In genomic region chr7:75637854-75638606, GRCh38 we compare ENCODE assay signal across 10 cellular contexts.
DNase-seq lines count a peak whose midpoint lies in the region; ATAC-seq, FAIRE-seq and TF ChIP-seq lines count a peak whose summit lies in the region.
"Had no signal": no experiment of that assay in that cellular context is flagged by ENCODE, and none has a peak within 500 bp of the region (broad histone marks: within the 10 kb centered on the region; RNA-seq: fewer than 3 reads in every experiment).

No MANE protein-coding gene starts in this region.

- H3K9me3 Mint-ChIP-seq in activated naive CD4-positive, alpha-beta T cell treated with anti-CD3 and anti-CD28 coated beads for 36 hours = no peaks in the 10 kb centered on the region
- H3K9me3 Mint-ChIP-seq: activated naive CD8-positive, alpha-beta T cell treated with anti-CD3 and anti-CD28 coated beads, Interleukin-2, amount 10 ng/mL, durations not matched to agents 7 days and 5 days had no signal

- TF ChIP-seq CTCF in breast epithelium (IDR thresholded peaks at IDR 0.05) (no peak), lower lobe of right lung (IDR thresholded peaks at IDR 0.05) (no peak), transverse colon (IDR thresholded peaks at IDR 0.05) (no peak)

- no peaks in the 10 kb centered on the region for H3K27me3 Mint-ChIP-seq in activated naive CD4-positive, alpha-beta T cell treated with anti-CD3 and anti-CD28 coated beads for 36 hours (ENCODE audit: low read depth)

- intact Hi-C loops in activated naive CD4-positive, alpha-beta T cell treated with anti-CD3 and anti-CD28 coated beads for 36 hours (cut with micrococcal nuclease) = no loop called here
- intact Hi-C loops in breast epithelium (cut with DNase I; ENCODE audit: low total_unique reads) = no loop called here
- intact Hi-C loops in lower lobe of right lung (cut with DNase I) = no loop called here
- intact Hi-C loops in transverse colon (cut with DNase I; ENCODE audit: low total_unique reads) = no loop called here

- H3K4me1 Mint-ChIP-seq in activated naive CD4-positive, alpha-beta T cell treated with anti-CD3 and anti-CD28 coated beads for 36 hours (ENCODE audit: low read depth) = peaks cover 9% of the 10 kb centered on the region

- FAIRE-seq in GM12891 (lab: Jason Lieb, UNC) = no peak

- H3K4me3 ChIP-seq in breast epithelium = peak overlapping the region; percentile 52 to 98 (median 68)
- H3K4me3 ChIP-seq in lower lobe of right lung = peak overlapping the region; percentile 76
- peak overlapping the region; percentile 59 to 66 (median 62) for H3K4me3 ChIP-seq in transverse colon

- DNase-seq in activated naive CD4-positive, alpha-beta T cell treated with anti-CD3 and anti-CD28 coated beads for 36 hours = no peak
- DNase-seq in activated naive CD4-positive, alpha-beta T cell treated with Interleukin-2 at 50 U/mL for 16 hours = no peak
- DNase-seq in breast epithelium (ENCODE audit: low spot score in 2 of 2) = no peak
- DNase-seq in lower lobe of right lung = no peak
- DNase-seq in transverse colon = no peak
- DNase-seq in NCI-H526 treated with DMSO at 0.1 percent for 48 hours (lab: John Stamatoyannopoulos, UW) = no peak
- DNase-seq in GM12891 (ENCODE audit: insufficient read length, low spot score) = no peak

- H3K27ac ChIP-seq in breast epithelium = peak overlapping the region; percentile 56 to 84
- peak overlapping the region; percentile 82 for H3K27ac ChIP-seq in lower lobe of right lung
- peak overlapping the region in 3 of 4 donors; percentile 57 to 77 (median 67) for H3K27ac ChIP-seq in transverse colon
- H3K27ac ChIP-seq: KMS-11 had no signal

- no peak for TF ChIP-seq POLR2A in breast epithelium (IDR thresholded peaks at IDR 0.05)
- TF ChIP-seq POLR2A in transverse colon (IDR thresholded peaks at IDR 0.05) = no peak
- TF ChIP-seq POLR2A in GM12891 (IDR thresholded peaks at IDR 0.05; ENCODE audit: low read depth, low read length) = no peak

- H3K9me3 ChIP-seq in breast epithelium = peaks cover under 1 to 2% of the 10 kb centered on the region in 2 donors
- no peaks in the 10 kb centered on the region for H3K9me3 ChIP-seq in lower lobe of right lung
- H3K9me3 ChIP-seq in transverse colon = peaks cover 0 to 1% of the 10 kb centered on the region in 2 donors

- H3K36me3 Mint-ChIP-seq in activated naive CD4-positive, alpha-beta T cell treated with anti-CD3 and anti-CD28 coated beads for 36 hours (ENCODE audit: low read depth) = no peaks in the 10 kb centered on the region

- in situ Hi-C loops in transverse colon (cut with MboI; ENCODE audit: low pct_ligation_motif_present in 1 of 4, low pct_unique_long_range_greater_than_20kb in 1 of 4, low sequenced_read_pairs in 3 of 4) = no loop called here

- no peak for TF ChIP-seq EP300 in transverse colon (IDR thresholded peaks at IDR 0.05; ENCODE audit: low read depth)

- no peak overlapping the region for H3K27ac Mint-ChIP-seq in activated naive CD4-positive, alpha-beta T cell treated with anti-CD3 and anti-CD28 coated beads for 36 hours
- H3K27ac Mint-ChIP-seq: activated naive CD8-positive, alpha-beta T cell treated with anti-CD3 and anti-CD28 coated beads, Interleukin-2, amount 10 ng/mL, durations not matched to agents 7 days and 5 days had no signal

- H3K36me3 ChIP-seq in breast epithelium = no peaks in the 10 kb centered on the region
- H3K36me3 ChIP-seq in lower lobe of right lung = peaks cover 3% of the 10 kb centered on the region
- no peaks in the 10 kb centered on the region for H3K36me3 ChIP-seq in transverse colon

- 68% methylated on average over 13 of the region's 14 CpGs; no CpG with 5 or more reads in 1 of the 2 donors for WGBS in transverse colon (ENCODE audit: low coverage in 1 of 2), 2 donors

- peak overlapping the region; percentile 56 for H3K4me3 Mint-ChIP-seq in activated naive CD4-positive, alpha-beta T cell treated with anti-CD3 and anti-CD28 coated beads for 36 hours
- H3K4me3 Mint-ChIP-seq: activated naive CD8-positive, alpha-beta T cell treated with anti-CD3 and anti-CD28 coated beads, Interleukin-2, amount 10 ng/mL, durations not matched to agents 7 days and 5 days had no signal

- H3K27me3 ChIP-seq in breast epithelium = no peaks in the 10 kb centered on the region
- no peaks in the 10 kb centered on the region for H3K27me3 ChIP-seq in lower lobe of right lung (ENCODE audit: low read depth)
- H3K27me3 ChIP-seq in transverse colon = no peaks in the 10 kb centered on the region

- H3K4me1 ChIP-seq in breast epithelium = peaks cover 0 to 8% of the 10 kb centered on the region in 2 donors
- peaks cover 16% of the 10 kb centered on the region for H3K4me1 ChIP-seq in lower lobe of right lung
- peaks cover 7 to 18% (median 12%) of the 10 kb centered on the region in 4 donors for H3K4me1 ChIP-seq in transverse colon

- CTCF ChIA-PET in activated naive CD4-positive, alpha-beta T cell treated with anti-CD3 and anti-CD28 coated beads for 36 hours (lab: Charles Lee) = no interaction called here

- ATAC-seq in lower lobe of right lung (no peak), HG03469 (IDR thresholded peaks at IDR 0.05; ENCODE audit: unreplicated experiment) (no peak)

TF ChIP-seq in GM12891, 5 proteins besides CTCF, POLR2A, EP300 and RAD21:
- TF ChIP-seq POU2F2 (IDR thresholded peaks at IDR 0.05; ENCODE audit: low read depth, low read length) (no peak), POLR2AphosphoS5 (IDR thresholded peaks at IDR 0.05; ENCODE audit: low read depth, low read length) (no peak), PAX5 (IDR thresholded peaks at IDR 0.05; ENCODE audit: insufficient read depth, low read length, severe bottlenecking) (no peak), SPI1 (IDR thresholded peaks at IDR 0.05; ENCODE audit: low read depth, low read length) (no peak), TAF1 (IDR thresholded peaks at IDR 0.05; ENCODE audit: low read depth, low read length) (no peak)
